ENCODE assay signal across 8 cellular contexts in genomic region chr6:14108095-14108494, GRCh38. TPM values are rescaled to one million over a fixed set of nuclear protein-coding genes. Genes with fewer than 3 reads are reported as not detected.
DNase-seq lines count a peak whose midpoint lies in the region; ATAC-seq and TF ChIP-seq lines count a peak whose summit lies in the region.
"Not testable (repeated sequence)": the region's sequence is repeated elsewhere in the genome, so short reads cannot be mapped to it uniquely, and the experiment has no call there.

No MANE protein-coding gene starts in this region.

- not testable (repeated sequence) for H3K9me2 ChIP-seq in Karpas-422 (replicated peaks; ENCODE audit: insufficient read depth, low read length)

- DNase-seq in GM12865 (ENCODE audit: low read depth); Karpas-422; T-helper 2 cell treated with Interferon-gamma antibody and Interleukin-4, amounts not matched to agents 5 μg/mL and 100 μg/mL, for 36 hours (ENCODE audit: low spot score); activated T-cell treated with anti-CD3 and anti-CD28 coated beads, Interleukin-2, amount 50 U/mL, for 24 hours; spleen; upper lobe of right lung: not testable (repeated sequence)

- H3K9ac ChIP-seq in Karpas-422 (ENCODE audit: low read length), result not testable (repeated sequence)

- not testable (repeated sequence) for H4K20me1 ChIP-seq in Karpas-422 (ENCODE audit: insufficient read depth, low read depth, low read length)

- not testable (repeated sequence) for H3K27ac ChIP-seq in Karpas-422 (ENCODE audit: low read length)
- H3K27ac ChIP-seq in spleen, result peak overlapping the region in 6 of 8 donors; percentile 67 to 80 (median 74)
- H3K27ac ChIP-seq in upper lobe of right lung, result peak overlapping the region; percentile 71

- not testable (repeated sequence) for H3K79me2 ChIP-seq in Karpas-422 (ENCODE audit: low read length)

- H3K4me3 Mint-ChIP-seq in T-helper 2 cell treated with Interferon-gamma antibody and Interleukin-4, amounts not matched to agents 5 μg/mL and 100 μg/mL, for 36 hours, result peak overlapping the region; percentile 22
- H3K4me3 Mint-ChIP-seq in activated T-cell treated with anti-CD3 and anti-CD28 coated beads, Interleukin-2, amount 50 U/mL, for 24 hours, result peak overlapping the region; percentile 34
- H3K4me3 Mint-ChIP-seq in activated naive CD4-positive, alpha-beta T cell treated with anti-CD3 and anti-CD28 coated beads, Interleukin-2, amount 50 U/mL, for 24 hours; dendritic cell treated with granulocyte-macrophage colony-stimulating factor and Interleukin-4, amounts not matched to agents 40 ng/mL and 50 ng/mL, for 4 days: not testable (repeated sequence)

- not testable (repeated sequence) for H3K36me3 ChIP-seq in Karpas-422 (ENCODE audit: insufficient read depth, low read length); spleen; upper lobe of right lung

- intact Hi-C loops in dendritic cell treated with granulocyte-macrophage colony-stimulating factor and Interleukin-4, amounts not matched to agents 40 ng/mL and 50 ng/mL, for 4 days (cut with micrococcal nuclease), result loop anchor here (2.0 kb wide), 1 partner anchor 13 kb away; no protein-coding TSS in a partner anchor
- intact Hi-C loops in spleen (cut with DNase I; ENCODE audit: low total_unique reads); upper lobe of right lung (cut with DNase I): not testable (repeated sequence)

- not testable (repeated sequence) for H3K27me3 Mint-ChIP-seq in T-helper 2 cell treated with Interferon-gamma antibody and Interleukin-4, amounts not matched to agents 5 μg/mL and 100 μg/mL, for 36 hours (ENCODE audit: low read depth); activated naive CD4-positive, alpha-beta T cell treated with anti-CD3 and anti-CD28 coated beads, Interleukin-2, amount 50 U/mL, for 24 hours
- peaks cover 20% of the 10 kb centered on the region for H3K27me3 Mint-ChIP-seq in activated T-cell treated with anti-CD3 and anti-CD28 coated beads, Interleukin-2, amount 50 U/mL, for 24 hours
- H3K27me3 Mint-ChIP-seq in dendritic cell treated with granulocyte-macrophage colony-stimulating factor and Interleukin-4, amounts not matched to agents 40 ng/mL and 50 ng/mL, for 4 days, result peaks cover 10% of the 10 kb centered on the region

- H3K4me1 Mint-ChIP-seq in T-helper 2 cell treated with Interferon-gamma antibody and Interleukin-4, amounts not matched to agents 5 μg/mL and 100 μg/mL, for 36 hours (ENCODE audit: low read depth), result peaks cover 21% of the 10 kb centered on the region
- H3K4me1 Mint-ChIP-seq in activated T-cell treated with anti-CD3 and anti-CD28 coated beads, Interleukin-2, amount 50 U/mL, for 24 hours (ENCODE audit: low read depth), result peaks cover 34% of the 10 kb centered on the region
- H3K4me1 Mint-ChIP-seq in activated naive CD4-positive, alpha-beta T cell treated with anti-CD3 and anti-CD28 coated beads, Interleukin-2, amount 50 U/mL, for 24 hours, result peaks cover 34% of the 10 kb centered on the region
- H3K4me1 Mint-ChIP-seq in dendritic cell treated with granulocyte-macrophage colony-stimulating factor and Interleukin-4, amounts not matched to agents 40 ng/mL and 50 ng/mL, for 4 days (ENCODE audit: low read depth), result peaks cover 37% of the 10 kb centered on the region

- H3K9me3 Mint-ChIP-seq in T-helper 2 cell treated with Interferon-gamma antibody and Interleukin-4, amounts not matched to agents 5 μg/mL and 100 μg/mL, for 36 hours, result peaks cover 21% of the 10 kb centered on the region
- peaks cover 14% of the 10 kb centered on the region for H3K9me3 Mint-ChIP-seq in activated T-cell treated with anti-CD3 and anti-CD28 coated beads, Interleukin-2, amount 50 U/mL, for 24 hours
- not testable (repeated sequence) for H3K9me3 Mint-ChIP-seq in activated naive CD4-positive, alpha-beta T cell treated with anti-CD3 and anti-CD28 coated beads, Interleukin-2, amount 50 U/mL, for 24 hours; dendritic cell treated with granulocyte-macrophage colony-stimulating factor and Interleukin-4, amounts not matched to agents 40 ng/mL and 50 ng/mL, for 4 days

- not testable (repeated sequence) for H3K9me3 ChIP-seq in Karpas-422 (ENCODE audit: low read length); upper lobe of right lung
- peaks cover 0 to 16% (median 10%) of the 10 kb centered on the region in 8 donors for H3K9me3 ChIP-seq in spleen

- H3K27ac Mint-ChIP-seq in T-helper 2 cell treated with Interferon-gamma antibody and Interleukin-4, amounts not matched to agents 5 μg/mL and 100 μg/mL, for 36 hours, result not testable (repeated sequence)
- peak overlapping the region; percentile 81 for H3K27ac Mint-ChIP-seq in activated T-cell treated with anti-CD3 and anti-CD28 coated beads, Interleukin-2, amount 50 U/mL, for 24 hours
- H3K27ac Mint-ChIP-seq in activated naive CD4-positive, alpha-beta T cell treated with anti-CD3 and anti-CD28 coated beads, Interleukin-2, amount 50 U/mL, for 24 hours, result peak overlapping the region; percentile 60
- peak overlapping the region; percentile 86 for H3K27ac Mint-ChIP-seq in dendritic cell treated with granulocyte-macrophage colony-stimulating factor and Interleukin-4, amounts not matched to agents 40 ng/mL and 50 ng/mL, for 4 days

- H3K4me3 ChIP-seq in GM12865 (ENCODE audit: low read depth, low read length), result peak overlapping the region; percentile 15; the same call in 1 of the 2 replicates
- H3K4me3 ChIP-seq in Karpas-422 (ENCODE audit: low read length); spleen; upper lobe of right lung: not testable (repeated sequence)

- WGBS in spleen, 5 donors, result 75 to 81% (median 80%) methylated on average over 2 of the region's 2 CpGs

- not testable (repeated sequence) for ATAC-seq in upper lobe of right lung

- not testable (repeated sequence) for H2AFZ ChIP-seq in Karpas-422 (ENCODE audit: low read length)

- not testable (repeated sequence) for H3K27me3 ChIP-seq in Karpas-422 (ENCODE audit: low read length); spleen (replicated peaks in 1 of 7); upper lobe of right lung

- TF ChIP-seq POLR2A in spleen (IDR thresholded peaks at IDR 0.05), result not testable (repeated sequence)

- not testable (repeated sequence) for H3K36me3 Mint-ChIP-seq in T-helper 2 cell treated with Interferon-gamma antibody and Interleukin-4, amounts not matched to agents 5 μg/mL and 100 μg/mL, for 36 hours (ENCODE audit: low read depth); activated T-cell treated with anti-CD3 and anti-CD28 coated beads, Interleukin-2, amount 50 U/mL, for 24 hours (ENCODE audit: low read depth); activated naive CD4-positive, alpha-beta T cell treated with anti-CD3 and anti-CD28 coated beads, Interleukin-2, amount 50 U/mL, for 24 hours; dendritic cell treated with granulocyte-macrophage colony-stimulating factor and Interleukin-4, amounts not matched to agents 40 ng/mL and 50 ng/mL, for 4 days (ENCODE audit: low read depth)

- H3K4me1 ChIP-seq in Karpas-422 (ENCODE audit: low read length) (peaks cover 22% of the 10 kb centered on the region), spleen (peaks cover 16 to 34% (median 29%) of the 10 kb centered on the region in 6 donors)
- H3K4me1 ChIP-seq in upper lobe of right lung, result not testable (repeated sequence)

- TF ChIP-seq CTCF in GM12865 (IDR thresholded peaks at IDR 0.05; ENCODE audit: insufficient read depth, low read depth, low read length, missing control alignments); spleen (IDR thresholded peaks at IDR 0.05 in 8 of 11, conservative IDR thresholded peaks at IDR 0.05 in 3 of 11); upper lobe of right lung (IDR thresholded peaks at IDR 0.05): not testable (repeated sequence)

- peak overlapping the region; percentile 56 for H3K4me2 ChIP-seq in Karpas-422 (ENCODE audit: low read depth, low read length, poor library complexity, severe bottlenecking)

RNA-seq across cellular contexts. Expression of gene CD83, which starts 9.5 kb away (rescaled TPM):
- total RNA-seq in Karpas-422 (2014; rRNA removed; shearing (Covaris generic); ENCODE audit: low replicate concordance), result 1.9 and 3.9 TPM in 2 replicates
- total RNA-seq in spleen, result 10 to 100 TPM; 11.7 to 51.5 (median 15.0) TPM
- polyA plus RNA-seq in spleen, result 10 to 100 TPM; 25.6 to 36.8 (median 32.6) TPM
- total RNA-seq in upper lobe of right lung, result 26.0 TPM
